In genomic region chr11:64971421-64972233, GRCh38 we compare ENCODE assay signal across 9 cellular contexts. TPM values are rescaled to one million over a fixed set of nuclear protein-coding genes. Genes with fewer than 3 reads are reported as not detected.
DNase-seq lines count a peak whose midpoint lies in the region; ATAC-seq and TF ChIP-seq lines count a peak whose summit lies in the region.
"Had no signal": no experiment of that assay in that cellular context is flagged by ENCODE, and none has a peak within 500 bp of the region (broad histone marks: within the 10 kb centered on the region; RNA-seq: fewer than 3 reads in every experiment).

TSS of gene MAJIN (minus strand) at chr11:64972108. CDS start at chr11:64959405, 12,703 bp downstream.

- no peaks in the 10 kb centered on the region for H3K79me1 ChIP-seq in H9 (ENCODE audit: insufficient read depth, low read depth, low read length, poor library complexity, severe bottlenecking)

- no peak within 1 kb of the TSS for H2BK12ac ChIP-seq in H9 (ENCODE audit: insufficient read length, low read depth, low read length)

- no peak within 1 kb of the TSS for H3K9ac ChIP-seq in H9 (ENCODE audit: extremely low read depth, insufficient read length, low read length)

- no peak within 1 kb of the TSS for H3K27ac ChIP-seq in H9 (ENCODE audit: insufficient read length, low read depth, low read length)

- H3K23ac ChIP-seq in H9 (ENCODE audit: insufficient read length, low read depth, low read length): no peak within 1 kb of the TSS

- H3K4me3 Mint-ChIP-seq in H9: no peak within 1 kb of the TSS

- H3K79me2 ChIP-seq in H9 (ENCODE audit: insufficient read depth, low read length): no peaks in the 10 kb centered on the region

- no peaks in the 10 kb centered on the region for H3K9me3 ChIP-seq in H9 (ENCODE audit: control insufficient read depth, low read depth, low read length)

- H4K5ac ChIP-seq in H9 (ENCODE audit: insufficient read length, low read depth, low read length): no peak within 1 kb of the TSS

- no peak within 1 kb of the TSS for H4K91ac ChIP-seq in H9 (ENCODE audit: insufficient read length, low read depth, low read length)

- no peak within 1 kb of the TSS for H4K8ac ChIP-seq in H9 (replicated peaks; ENCODE audit: insufficient read length, low read depth, low read length)

- peak; percentile 91 for DNase-seq in H9
- DNase-seq in activated CD8-positive, alpha-beta memory T cell treated with anti-CD3 and anti-CD28 coated beads for 4 hours (ENCODE audit: low read depth in 2 of 2): peak; percentile 70 to 75
- DNase-seq in effector CD8-positive, alpha-beta T cell (lab: John Stamatoyannopoulos, UW): peak; percentile 87
- DNase-seq in mesenteric fat pad (ENCODE audit: low spot score): peak; percentile 93
- peak; percentile 70 for DNase-seq in stimulated activated CD8-positive, alpha-beta memory T cell treated with anti-CD3 and anti-CD28 coated beads, Interleukin-12 subunit alpha, Interleukin-12 subunit beta, amount 100 ng/mL, for 24 hours (ENCODE audit: extremely low read depth)

- H3K27me3 ChIP-seq in H9 (ENCODE audit: insufficient read depth, low read length): no peaks in the 10 kb centered on the region

- H2BK20ac ChIP-seq in H9 (ENCODE audit: low read depth, low read length, poor library complexity, severe bottlenecking): no peak within 1 kb of the TSS

- no peak within 1 kb of the TSS for H2BK120ac ChIP-seq in H9 (ENCODE audit: low read depth, low read length, poor library complexity, severe bottlenecking)

- no peak within 1 kb of the TSS for H2BK5ac ChIP-seq in H9 (ENCODE audit: insufficient read length, low read length)

- peaks cover 0 to 3% of the 10 kb centered on the region in 2 experiments; a peak in 1 of 5 replicates for H3K9me3 Mint-ChIP-seq in H9

- H3K4me1 Mint-ChIP-seq in H9: peaks cover 0 to 3% of the 10 kb centered on the region in 2 experiments; a peak in 1 of 4 replicates

- H3K4me2 ChIP-seq in H9 (ENCODE audit: insufficient read depth, insufficient read length, low read length): no peak within 1 kb of the TSS

- no peaks in the 10 kb centered on the region for H3K23me2 ChIP-seq in H9 (ENCODE audit: insufficient read length, low read depth, low read length, poor library complexity, severe bottlenecking)

- H3K4ac ChIP-seq in H9 (ENCODE audit: low read depth, low read length): no peak within 1 kb of the TSS

- H3K18ac ChIP-seq in H9 (ENCODE audit: insufficient read length, low read depth, low read length): no peak within 1 kb of the TSS

- H3T11ph ChIP-seq in H9 (ENCODE audit: low read length): no peak within 1 kb of the TSS

- no peaks in the 10 kb centered on the region for H3K36me3 Mint-ChIP-seq in H9 (ENCODE audit: insufficient read depth in 1 of 3, low read depth in 3 of 3)

- no peak for TF ChIP-seq CTCF in H9 (conservative IDR thresholded peaks at IDR 0.05)

- H3K14ac ChIP-seq in H9 (ENCODE audit: insufficient read depth, low read length): no peak within 1 kb of the TSS

- H2AK5ac ChIP-seq in H9 (ENCODE audit: insufficient read length, low read length): no peak within 1 kb of the TSS

- WGBS in H9 (ENCODE audit: extremely low coverage, insufficient read length, low lambda C conversion rate): no CpG with 5 or more reads among the region's 69 CpGs

- H2BK15ac ChIP-seq in H9 (ENCODE audit: low read depth, low read length): no peak within 1 kb of the TSS

- H3K27ac Mint-ChIP-seq in H9: no peak within 1 kb of the TSS; a peak in 1 of 7 replicates

- ATAC-seq in GM21723 (IDR thresholded peaks at IDR 0.05; ENCODE audit: unreplicated experiment) (no peak), GM21737 (IDR thresholded peaks at IDR 0.05; ENCODE audit: unreplicated experiment) (no peak), GM19397 (IDR thresholded peaks at IDR 0.05; ENCODE audit: unreplicated experiment) (no peak)

- H3K27me3 Mint-ChIP-seq in H9 (ENCODE audit: low read depth): peaks cover 9% of the 10 kb centered on the region

- H3K4me1 ChIP-seq in H9 (ENCODE audit: insufficient read depth, low read length): no peaks in the 10 kb centered on the region

- no peak within 1 kb of the TSS for H3K56ac ChIP-seq in H9 (ENCODE audit: insufficient read length, low read depth, low read length)

- no peaks in the 10 kb centered on the region for H4K20me1 ChIP-seq in H9 (ENCODE audit: control insufficient read depth, insufficient read depth, insufficient read length)

- no peak within 1 kb of the TSS for H2AFZ ChIP-seq in H9 (ENCODE audit: low read length)

RNA-seq across cellular contexts. Expression of gene MAJIN, which starts in this region (rescaled TPM):
- not detected in 2 replicates for total RNA-seq in H9 (2021)
- total RNA-seq in mesenteric fat pad: not detected
- total RNA-seq: NCI-H460 had no signal

Comparison
In these comparisons a context has a peak if more than half of its experiments do, and no peak if none do; other contexts are left out.
1. Peak in DNase-seq in H9; RNA of the gene not detected or under 1 TPM.
2. Peak in DNase-seq in mesenteric fat pad; RNA of the gene not detected or under 1 TPM.